Comparison of ENCODE assay signal across 29 cellular contexts in genomic region chr7:147008530-147008929, GRCh38.
"Had no signal": no experiment of that assay in that cellular context is flagged by ENCODE, and none has a peak within 500 bp of the region (broad histone marks: within the 10 kb centered on the region; RNA-seq: fewer than 3 reads in every experiment).

No MANE protein-coding gene starts in this region.

- H3K27ac ChIP-seq: ascending aorta, brain microvascular endothelial cell, coronary artery, dorsolateral prefrontal cortex, esophagus squamous epithelium, gastroesophageal sphincter, heart right ventricle had no signal

- H3K4me1 Mint-ChIP-seq: activated CD4-positive, alpha-beta T cell treated with anti-CD3 and anti-CD28 coated beads for 36 hours; activated CD4-positive, alpha-beta T cell treated with anti-CD3 and anti-CD28 coated beads, Interleukin-2, amount 10 ng/mL, durations not matched to agents 24 days and 14 days; activated CD8-positive, alpha-beta memory T cell treated with anti-CD3 and anti-CD28 coated beads, Interleukin-2, amount 10 ng/mL, durations not matched to agents 7 days and 5 days; activated naive CD4-positive, alpha-beta T cell treated with anti-CD3 and anti-CD28 coated beads, Interleukin-2, amount 50 U/mL, for 24 hours; activated naive CD8-positive, alpha-beta T cell treated with anti-CD3 and anti-CD28 coated beads, Interleukin-2, amount 10 ng/mL, durations not matched to agents 7 days and 5 days; central memory CD8-positive, alpha-beta T cell had no signal

- DNase-seq: activated CD4-positive, alpha-beta memory T cell treated with anti-CD3 and anti-CD28 coated beads for 36 hours; activated CD4-positive, alpha-beta T cell treated with anti-CD3 and anti-CD28 coated beads for 36 hours; activated CD4-positive, alpha-beta T cell treated with anti-CD3 and anti-CD28 coated beads, Interleukin-2, amount 10 ng/mL, durations not matched to agents 24 days and 14 days; activated CD4-positive, CD25-positive, alpha-beta regulatory T cell; activated CD4-positive, CD25-positive, alpha-beta regulatory T cell treated with anti-CD3 and anti-CD28 coated beads, Interleukin-2, amount 50 U/mL, for 72 hours; activated CD8-positive, alpha-beta memory T cell treated with anti-CD3 and anti-CD28 coated beads, Interleukin-2, amount 10 ng/mL, durations not matched to agents 7 days and 5 days; activated CD8-positive, alpha-beta memory T cell treated with anti-CD3 and anti-CD28 coated beads, Interleukin-2, amount 50 U/mL, for 4 hours; activated CD8-positive, alpha-beta T cell treated with anti-CD3 and anti-CD28 coated beads, Interleukin-2, amount 10 ng/mL, durations not matched to agents 7 days and 5 days; activated effector memory CD4-positive, alpha-beta T cell treated with anti-CD3 and anti-CD28 coated beads, Interleukin-2, amount 50 U/mL, for 16 hours; activated naive CD4-positive, alpha-beta T cell treated with anti-CD3 and anti-CD28 coated beads for 36 hours; activated naive CD8-positive, alpha-beta T cell treated with anti-CD3 and anti-CD28 coated beads, Interleukin-2, amount 10 ng/mL, durations not matched to agents 7 days and 5 days; activated T-cell treated with anti-CD3 and anti-CD28 coated beads, Interleukin-2, amount 50 U/mL, for 1 hour; activated T-cell treated with anti-CD3 and anti-CD28 coated beads, Interleukin-2, amount 50 U/mL, for 48 hours; brain microvascular endothelial cell; dorsolateral prefrontal cortex; effector memory CD4-positive, alpha-beta T cell; erythroblast; esophagus squamous epithelium; foreskin melanocyte; heart right ventricle; T-helper 2 cell had no signal

- H3K9me3 Mint-ChIP-seq: activated CD4-positive, alpha-beta T cell treated with anti-CD3 and anti-CD28 coated beads, Interleukin-2, amount 10 ng/mL, durations not matched to agents 24 days and 14 days; activated naive CD4-positive, alpha-beta T cell treated with anti-CD3 and anti-CD28 coated beads for 36 hours; activated T-helper 1 cell treated with anti-CD3 and anti-CD28 coated beads, Interleukin-12 subunit alpha, Interleukin-12 subunit beta, Interleukin-2, Interleukin-4 antibody, amounts not matched to agents 30 ng/mL and 10 ng/mL and 1 ng/mL, durations not matched to agents 14 hours and 24 hours and 36 hours had no signal

- H3K4me3 ChIP-seq: ascending aorta, coronary artery, dorsolateral prefrontal cortex, esophagus squamous epithelium, gastroesophageal sphincter, heart right ventricle had no signal

- H3K27me3 Mint-ChIP-seq: activated CD4-positive, alpha-beta memory T cell treated with anti-CD3 and anti-CD28 coated beads for 36 hours; activated CD4-positive, alpha-beta T cell treated with anti-CD3 and anti-CD28 coated beads for 36 hours; activated CD4-positive, alpha-beta T cell treated with anti-CD3 and anti-CD28 coated beads, Interleukin-2, amount 10 ng/mL, durations not matched to agents 24 days and 14 days; activated CD8-positive, alpha-beta memory T cell treated with anti-CD3 and anti-CD28 coated beads, Interleukin-2, amount 10 ng/mL, durations not matched to agents 7 days and 5 days; activated naive CD4-positive, alpha-beta T cell treated with anti-CD3 and anti-CD28 coated beads, Interleukin-2, amount 50 U/mL, for 24 hours; activated naive CD8-positive, alpha-beta T cell treated with anti-CD3 and anti-CD28 coated beads, Interleukin-2, amount 10 ng/mL, durations not matched to agents 7 days and 5 days; central memory CD8-positive, alpha-beta T cell; dendritic cell treated with granulocyte-macrophage colony-stimulating factor and Interleukin-4, amounts not matched to agents 40 ng/mL and 50 ng/mL, for 4 days had no signal

- H3K27ac Mint-ChIP-seq: activated CD4-positive, alpha-beta memory T cell treated with anti-CD3 and anti-CD28 coated beads for 36 hours; activated CD4-positive, alpha-beta T cell treated with anti-CD3 and anti-CD28 coated beads for 36 hours; activated CD4-positive, alpha-beta T cell treated with anti-CD3 and anti-CD28 coated beads, Interleukin-2, amount 10 ng/mL, durations not matched to agents 24 days and 14 days; activated CD8-positive, alpha-beta memory T cell treated with anti-CD3 and anti-CD28 coated beads, Interleukin-2, amount 10 ng/mL, durations not matched to agents 7 days and 5 days; activated CD8-positive, alpha-beta T cell treated with anti-CD3 and anti-CD28 coated beads, Interleukin-2, amount 10 ng/mL, durations not matched to agents 7 days and 5 days; activated naive CD4-positive, alpha-beta T cell treated with anti-CD3 and anti-CD28 coated beads for 36 hours; activated naive CD4-positive, alpha-beta T cell treated with anti-CD3 and anti-CD28 coated beads, Interleukin-2, amount 50 U/mL, for 24 hours; activated naive CD8-positive, alpha-beta T cell treated with anti-CD3 and anti-CD28 coated beads, Interleukin-2, amount 10 ng/mL, durations not matched to agents 7 days and 5 days; activated T-helper 1 cell treated with anti-CD3 and anti-CD28 coated beads, Interleukin-12 subunit alpha, Interleukin-12 subunit beta, Interleukin-2, Interleukin-4 antibody, amounts not matched to agents 30 ng/mL and 10 ng/mL and 1 ng/mL, durations not matched to agents 14 hours and 24 hours and 36 hours; activated T-helper 2 cell treated with anti-CD3 and anti-CD28 coated beads, Interferon-gamma antibody, Interleukin-2, Interleukin-4, amounts not matched to agents 10 μg/mL and 5 μg/mL and 100 μg/mL, durations not matched to agents 14 hours and 24 hours and 36 hours; dendritic cell treated with granulocyte-macrophage colony-stimulating factor and Interleukin-4, amounts not matched to agents 40 ng/mL and 50 ng/mL, for 4 days had no signal

- H3K36me3 Mint-ChIP-seq: activated CD4-positive, alpha-beta memory T cell treated with anti-CD3 and anti-CD28 coated beads for 36 hours; activated CD8-positive, alpha-beta memory T cell treated with anti-CD3 and anti-CD28 coated beads, Interleukin-2, amount 10 ng/mL, durations not matched to agents 7 days and 5 days; activated naive CD4-positive, alpha-beta T cell treated with anti-CD3 and anti-CD28 coated beads, Interleukin-2, amount 50 U/mL, for 24 hours; activated naive CD8-positive, alpha-beta T cell treated with anti-CD3 and anti-CD28 coated beads, Interleukin-2, amount 10 ng/mL, durations not matched to agents 7 days and 5 days had no signal

- H3K4me1 ChIP-seq: ascending aorta, esophagus squamous epithelium, gastroesophageal sphincter had no signal

- H3K27me3 ChIP-seq: ascending aorta, brain microvascular endothelial cell, dorsolateral prefrontal cortex, esophagus squamous epithelium, gastroesophageal sphincter, heart right ventricle had no signal

- H3K36me3 ChIP-seq: ascending aorta, brain microvascular endothelial cell, esophagus squamous epithelium, gastroesophageal sphincter, heart right ventricle had no signal

- H3K4me3 Mint-ChIP-seq: activated CD4-positive, alpha-beta memory T cell treated with anti-CD3 and anti-CD28 coated beads for 36 hours; activated CD4-positive, alpha-beta T cell treated with anti-CD3 and anti-CD28 coated beads for 36 hours; activated CD4-positive, alpha-beta T cell treated with anti-CD3 and anti-CD28 coated beads, Interleukin-2, amount 10 ng/mL, durations not matched to agents 24 days and 14 days; activated CD8-positive, alpha-beta memory T cell treated with anti-CD3 and anti-CD28 coated beads, Interleukin-2, amount 10 ng/mL, durations not matched to agents 7 days and 5 days; activated CD8-positive, alpha-beta T cell treated with anti-CD3 and anti-CD28 coated beads, Interleukin-2, amount 10 ng/mL, durations not matched to agents 7 days and 5 days; activated naive CD4-positive, alpha-beta T cell treated with anti-CD3 and anti-CD28 coated beads for 36 hours; activated naive CD4-positive, alpha-beta T cell treated with anti-CD3 and anti-CD28 coated beads, Interleukin-2, amount 50 U/mL, for 24 hours; activated naive CD8-positive, alpha-beta T cell treated with anti-CD3 and anti-CD28 coated beads, Interleukin-2, amount 10 ng/mL, durations not matched to agents 7 days and 5 days; activated T-helper 1 cell treated with anti-CD3 and anti-CD28 coated beads, Interleukin-12 subunit alpha, Interleukin-12 subunit beta, Interleukin-2, Interleukin-4 antibody, amounts not matched to agents 30 ng/mL and 10 ng/mL and 1 ng/mL, durations not matched to agents 14 hours and 24 hours and 36 hours; central memory CD8-positive, alpha-beta T cell; dendritic cell treated with granulocyte-macrophage colony-stimulating factor and Interleukin-4, amounts not matched to agents 40 ng/mL and 50 ng/mL, for 4 days had no signal

- ATAC-seq: activated CD4-positive, alpha-beta T cell treated with anti-CD3 and anti-CD28 coated beads for 36 hours; activated CD8-positive, alpha-beta memory T cell treated with anti-CD3 and anti-CD28 coated beads, Interleukin-2, amount 10 ng/mL, durations not matched to agents 7 days and 5 days; activated CD8-positive, alpha-beta T cell treated with anti-CD3 and anti-CD28 coated beads, Interleukin-2, amount 10 ng/mL, durations not matched to agents 7 days and 5 days; gastroesophageal sphincter; heart right ventricle had no signal

- H3K9me3 ChIP-seq: ascending aorta, esophagus squamous epithelium, gastroesophageal sphincter, heart right ventricle had no signal
